Comparison of ENCODE assay signal across 8 cellular contexts in genomic region chr1:155192346-155193274, GRCh38. TPM values are rescaled to one million over a fixed set of nuclear protein-coding genes. Genes with fewer than 3 reads are reported as not detected.
DNase-seq lines count a peak whose midpoint lies in the region; ATAC-seq and TF ChIP-seq lines count a peak whose summit lies in the region.

No MANE protein-coding gene starts in this region.

- peaks cover 15% of the 10 kb centered on the region; the same call in 1 of the 2 replicates for H3K4me1 ChIP-seq in MM.1S (ENCODE audit: low read length)
- H3K4me1 ChIP-seq in gastroesophageal sphincter, result peaks cover 0 to 55% (median 17%) of the 10 kb centered on the region in 3 donors
- H3K4me1 ChIP-seq in trophoblast cell (ENCODE audit: control insufficient read depth in 1 of 2, insufficient read depth in 2 of 2, low read length in 2 of 2), result peaks cover 7 to 15% of the 10 kb centered on the region in 2 experiments

- no peaks in the 10 kb centered on the region for H3K27me3 Mint-ChIP-seq in CD4-positive, alpha-beta T cell
- no peaks in the 10 kb centered on the region for H3K27me3 Mint-ChIP-seq in activated CD4-positive, alpha-beta T cell treated with anti-CD3 and anti-CD28 coated beads, Interleukin-2, amount 10 ng/mL, durations not matched to agents 7 days and 5 days

- peak overlapping the region; percentile 86 for H4K91ac ChIP-seq in trophoblast cell (ENCODE audit: low read depth, low read length)

- no peaks in the 10 kb centered on the region for H3F3A ChIP-seq in MM.1S (ENCODE audit: insufficient read depth, low read length)

- no peaks in the 10 kb centered on the region for H4K20me1 ChIP-seq in MM.1S (ENCODE audit: insufficient read depth, low read length)

- H3K36me3 ChIP-seq in MM.1S (replicated peaks; ENCODE audit: insufficient read depth, low read length) (no peaks in the 10 kb centered on the region), gastroesophageal sphincter (peaks cover 0 to 11% of the 10 kb centered on the region in 2 donors), trophoblast cell (ENCODE audit: control insufficient read depth in 1 of 2, insufficient read depth in 2 of 2, low read length in 2 of 2) (peaks cover 10 to 13% of the 10 kb centered on the region in 2 experiments)

- H3K9ac ChIP-seq in MM.1S (ENCODE audit: low read length), result peak overlapping the region; percentile 31; the same call in 1 of the 2 replicates
- H3K9ac ChIP-seq in trophoblast cell (ENCODE audit: low read length), result no peak overlapping the region

- peak overlapping the region; percentile 60 for H2BK12ac ChIP-seq in trophoblast cell (ENCODE audit: low read length)

- no peaks in the 10 kb centered on the region for H3K79me2 ChIP-seq in MM.1S (ENCODE audit: low read length)
- H3K79me2 ChIP-seq in trophoblast cell (ENCODE audit: control insufficient read depth, insufficient read depth, low read length, poor library complexity), result peaks cover 2% of the 10 kb centered on the region

- peak overlapping the region; percentile 21 for H3K27ac ChIP-seq in CD4-positive, alpha-beta T cell (ENCODE audit: low read depth, low read length)
- no peak overlapping the region for H3K27ac ChIP-seq in MM.1S (ENCODE audit: low read length)
- peak overlapping the region; percentile 78 to 94 (median 92) for H3K27ac ChIP-seq in gastroesophageal sphincter
- H3K27ac ChIP-seq in trophoblast cell (ENCODE audit: low read depth, low read length), result no peak overlapping the region

- peak; percentile 11 for ATAC-seq in CD4-positive, alpha-beta T cell (ENCODE audit: poor library complexity)
- peak; percentile 2 for ATAC-seq in gastroesophageal sphincter
- ATAC-seq in HG03571 (IDR thresholded peaks at IDR 0.05; ENCODE audit: unreplicated experiment), result no peak
- ATAC-seq in GM19324 (IDR thresholded peaks at IDR 0.05; ENCODE audit: low FRiP score, unreplicated experiment), result no peak

- no peaks in the 10 kb centered on the region for H3K9me3 ChIP-seq in CD4-positive, alpha-beta T cell (ENCODE audit: control insufficient read depth, low read length)
- H3K9me3 ChIP-seq in MM.1S (replicated peaks; ENCODE audit: insufficient read depth, low read length) (no peaks in the 10 kb centered on the region), gastroesophageal sphincter (no peaks in the 10 kb centered on the region), trophoblast cell (ENCODE audit: insufficient read depth, low read depth, low read length) (peaks cover 2% of the 10 kb centered on the region)

- peaks cover 5% of the 10 kb centered on the region for H3K36me3 Mint-ChIP-seq in CD4-positive, alpha-beta T cell (ENCODE audit: low read depth)
- peaks cover 5% of the 10 kb centered on the region for H3K36me3 Mint-ChIP-seq in activated CD4-positive, alpha-beta T cell treated with anti-CD3 and anti-CD28 coated beads, Interleukin-2, amount 10 ng/mL, durations not matched to agents 7 days and 5 days (ENCODE audit: low read depth)

- H3K79me1 ChIP-seq in trophoblast cell (ENCODE audit: low read length), result peaks cover 13% of the 10 kb centered on the region

- TF ChIP-seq EP300 in gastroesophageal sphincter (IDR thresholded peaks at IDR 0.05), result no peak

- intact Hi-C loops in CD4-positive, alpha-beta T cell (cut with DNase I, micrococcal nuclease), result loop anchor here (1.0 to 5.0 kb wide), 3 partner anchors 17 to 585 kb away; partner anchors contain the start of gene ADAR (in 1 of the 2)

- H3K4ac ChIP-seq in trophoblast cell (ENCODE audit: low read depth, low read length), result peak overlapping the region; percentile 61

- H2AFZ ChIP-seq in MM.1S (ENCODE audit: low read length) (peak overlapping the region; percentile 94), trophoblast cell (ENCODE audit: insufficient read depth, low read length, poor library complexity) (peak overlapping the region; percentile 82)

- CTCF ChIA-PET in CD4-positive, alpha-beta T cell (lab: Charles Lee), result interaction anchor here (0.8 to 3.6 kb wide), 12 partner anchors 11 to 131 kb away, joined by 3 to 34 read pairs (median 8); partner anchors contain the start of genes KRTCAP2, MTX1 and TRIM46
- CTCF ChIA-PET in activated CD4-positive, alpha-beta T cell treated with anti-CD3 and anti-CD28 coated beads, Interleukin-2, amount 10 ng/mL, durations not matched to agents 7 days and 5 days (lab: Charles Lee), result interaction anchor here (1.1 to 3.7 kb wide), 17 partner anchors 8 to 175 kb away, joined by 3 to 52 read pairs (median 7); partner anchors contain the start of genes KRTCAP2, MTX1, THBS3 and TRIM46

- H3K4me3 Mint-ChIP-seq in CD4-positive, alpha-beta T cell, result peak overlapping the region; percentile 96
- peak overlapping the region; percentile 74 for H3K4me3 Mint-ChIP-seq in activated CD4-positive, alpha-beta T cell treated with anti-CD3 and anti-CD28 coated beads, Interleukin-2, amount 10 ng/mL, durations not matched to agents 7 days and 5 days

- H3K27me3 ChIP-seq in CD4-positive, alpha-beta T cell (ENCODE audit: control insufficient read depth, insufficient read depth, low read length), result no peaks in the 10 kb centered on the region
- H3K27me3 ChIP-seq in MM.1S (replicated peaks; ENCODE audit: insufficient read depth, low read length) (peaks cover 59% of the 10 kb centered on the region), gastroesophageal sphincter (no peaks in the 10 kb centered on the region), trophoblast cell (ENCODE audit: insufficient read depth, low read length) (no peaks in the 10 kb centered on the region)

- H3K14ac ChIP-seq in trophoblast cell (ENCODE audit: low read length), result peak overlapping the region; percentile 75

- TF ChIP-seq POLR2A in gastroesophageal sphincter (IDR thresholded peaks at IDR 0.05), result no peak

- H4K8ac ChIP-seq in trophoblast cell (ENCODE audit: low read depth, low read length), result peak overlapping the region; percentile 89

- H2AK5ac ChIP-seq in trophoblast cell (ENCODE audit: low read length), result peak overlapping the region; percentile 58

- H3K4me2 ChIP-seq in MM.1S (ENCODE audit: low read depth, low read length) (peak overlapping the region; percentile 97), trophoblast cell (ENCODE audit: low read length) (peak overlapping the region; percentile 99)

- TF ChIP-seq CTCF in CD4-positive, alpha-beta T cell (IDR thresholded peaks at IDR 0.05), result no peak
- TF ChIP-seq CTCF in MM.1S (IDR thresholded peaks at IDR 0.05; ENCODE audit: low read length) (no peak), gastroesophageal sphincter (IDR thresholded peaks at IDR 0.05) (no peak)

- 71 to 100% methylated on average over 1 to 3 of the region's 20 CpGs for WGBS in gastroesophageal sphincter (ENCODE audit: low coverage in 1 of 2), 2 donors
- WGBS in trophoblast cell (ENCODE audit: extremely low coverage, insufficient coverage, insufficient read length), result no CpG with 5 or more reads among the region's 20 CpGs

- peak overlapping the region; percentile 67 for H2BK120ac ChIP-seq in trophoblast cell (ENCODE audit: insufficient read depth, low read length, poor library complexity)

- H3K27ac Mint-ChIP-seq in CD4-positive, alpha-beta T cell, result peak overlapping the region; percentile 96
- peak overlapping the region; percentile 96 for H3K27ac Mint-ChIP-seq in activated CD4-positive, alpha-beta T cell treated with anti-CD3 and anti-CD28 coated beads, Interleukin-2, amount 10 ng/mL, durations not matched to agents 7 days and 5 days

- H2BK5ac ChIP-seq in trophoblast cell (ENCODE audit: low read depth, low read length, poor library complexity), result peak overlapping the region; percentile 9

- DNase-seq in CD4-positive, alpha-beta T cell, result peak in 5 of 10 experiments; percentile 12 to 41 (median 21)
- no peak for DNase-seq in MM.1S
- peak; percentile 38 for DNase-seq in activated CD4-positive, alpha-beta T cell treated with anti-CD3 and anti-CD28 coated beads, Interleukin-2, amount 10 ng/mL, durations not matched to agents 7 days and 5 days
- no peak for DNase-seq in trophoblast cell
- DNase-seq in ecto neural progenitor cell (ENCODE audit: low spot score), result no peak

- H3K23ac ChIP-seq in trophoblast cell (ENCODE audit: low read length), result peak overlapping the region; percentile 17

- H4K12ac ChIP-seq in trophoblast cell (ENCODE audit: low read depth, low read length), result peak overlapping the region; percentile 79

- no peaks in the 10 kb centered on the region for H3K9me3 Mint-ChIP-seq in CD4-positive, alpha-beta T cell
- H3K9me3 Mint-ChIP-seq in activated CD4-positive, alpha-beta T cell treated with anti-CD3 and anti-CD28 coated beads, Interleukin-2, amount 10 ng/mL, durations not matched to agents 7 days and 5 days, result no peaks in the 10 kb centered on the region

- peak overlapping the region; percentile 85 for H3K18ac ChIP-seq in trophoblast cell (ENCODE audit: low read length)

- peaks cover 33% of the 10 kb centered on the region for H3K4me1 Mint-ChIP-seq in CD4-positive, alpha-beta T cell (ENCODE audit: low read depth)
- H3K4me1 Mint-ChIP-seq in activated CD4-positive, alpha-beta T cell treated with anti-CD3 and anti-CD28 coated beads, Interleukin-2, amount 10 ng/mL, durations not matched to agents 7 days and 5 days, result peaks cover 43% of the 10 kb centered on the region

- POLR2A ChIA-PET in CD4-positive, alpha-beta T cell (lab: Charles Lee), result interaction anchor here (0.9 to 3.6 kb wide), 12 partner anchors 14 to 237 kb away, joined by 3 to 31 read pairs (median 4); partner anchors contain the start of genes CLK2, KRTCAP2, MTX1 and PBXIP1
- POLR2A ChIA-PET in activated CD4-positive, alpha-beta T cell treated with anti-CD3 and anti-CD28 coated beads, Interleukin-2, amount 10 ng/mL, durations not matched to agents 7 days and 5 days (lab: Charles Lee), result interaction anchor here (0.9 kb wide), 1 partner anchor 14 kb away, joined by 5 read pairs; no protein-coding TSS in a partner anchor

- peak overlapping the region; percentile 61 for H3K4me3 ChIP-seq in MM.1S (ENCODE audit: low read length)
- H3K4me3 ChIP-seq in gastroesophageal sphincter, result peak overlapping the region; percentile 39 to 74
- H3K4me3 ChIP-seq in trophoblast cell (ENCODE audit: low read depth, low read length), result no peak overlapping the region

- no peaks in the 10 kb centered on the region for H3K9me2 ChIP-seq in MM.1S (replicated peaks; ENCODE audit: insufficient read depth, low read length)

RNA-seq across cellular contexts. Expression of gene THBS3, which starts 15.1 kb away (rescaled TPM):
- total RNA-seq in CD4-positive, alpha-beta T cell, result 10 to 100 TPM; 25.5 to 26.1 TPM
- 10 to 100 TPM; 21.2 to 23.6 TPM for total RNA-seq in activated CD4-positive, alpha-beta T cell treated with anti-CD3 and anti-CD28 coated beads, Interleukin-2, amount 10 ng/mL, durations not matched to agents 7 days and 5 days
- total RNA-seq in gastroesophageal sphincter, result 10 to 100 TPM; 17.9 to 25.6 (median 20.1) TPM
- 59.1 and 60.6 TPM in 2 replicates for polyA plus RNA-seq in trophoblast cell (2013)

RNA-seq across cellular contexts. Expression of gene MTX1, which starts 15.9 kb away (rescaled TPM):
- total RNA-seq in CD4-positive, alpha-beta T cell, result 10 to 100 TPM; 19.9 to 20.7 TPM
- total RNA-seq in activated CD4-positive, alpha-beta T cell treated with anti-CD3 and anti-CD28 coated beads, Interleukin-2, amount 10 ng/mL, durations not matched to agents 7 days and 5 days, result 10 to 100 TPM; 32.8 to 37.3 TPM
- total RNA-seq in gastroesophageal sphincter, result 10 to 100 TPM; 28.3 to 36.0 (median 32.6) TPM
- 39.6 and 40.4 TPM in 2 replicates for polyA plus RNA-seq in trophoblast cell (2013)

RNA-seq across cellular contexts. Expression of gene TRIM46, which starts 19.0 kb away (rescaled TPM):
- total RNA-seq in CD4-positive, alpha-beta T cell, result 1 to 10 TPM; 2.9 to 3.0 TPM
- total RNA-seq in activated CD4-positive, alpha-beta T cell treated with anti-CD3 and anti-CD28 coated beads, Interleukin-2, amount 10 ng/mL, durations not matched to agents 7 days and 5 days, result 10 to 100 TPM; 14.2 to 15.5 TPM
- 1 to 10 TPM in 1 of 4 donors, under 1 TPM in 2, not detected in 1; 0.35 to 1.9 (median 0.40) TPM for total RNA-seq in gastroesophageal sphincter
- 0.81 and 0.85 TPM in 2 replicates for polyA plus RNA-seq in trophoblast cell (2013)

RNA-seq across cellular contexts. Expression of gene KRTCAP2, which starts 19.5 kb away (rescaled TPM):
- 10 to 100 TPM; 77.8 TPM for total RNA-seq in CD4-positive, alpha-beta T cell
- 100 to 1,000 TPM; 183 to 308 TPM for total RNA-seq in activated CD4-positive, alpha-beta T cell treated with anti-CD3 and anti-CD28 coated beads, Interleukin-2, amount 10 ng/mL, durations not matched to agents 7 days and 5 days
- 100 to 1,000 TPM in 1 of 4 donors, 10 to 100 TPM in 3; 80.8 to 144 (median 92.3) TPM for total RNA-seq in gastroesophageal sphincter
- 237 TPM in 2 replicates for polyA plus RNA-seq in trophoblast cell (2013)

RNA-seq across cellular contexts. Expression of gene DPM3, which starts 52.3 kb away (rescaled TPM):
- total RNA-seq in CD4-positive, alpha-beta T cell, result 10 to 100 TPM; 17.6 to 20.5 TPM
- 10 to 100 TPM; 50.1 to 58.9 TPM for total RNA-seq in activated CD4-positive, alpha-beta T cell treated with anti-CD3 and anti-CD28 coated beads, Interleukin-2, amount 10 ng/mL, durations not matched to agents 7 days and 5 days
- 100 to 1,000 TPM in 2 of 4 donors, 10 to 100 TPM in 2; 57.9 to 128 (median 87.7) TPM for total RNA-seq in gastroesophageal sphincter
- 143 and 148 TPM in 2 replicates for polyA plus RNA-seq in trophoblast cell (2013)

Comparison
In these comparisons a context has a peak if more than half of its experiments do, and no peak if none do; other contexts are left out.
1. ATAC-seq: peak in CD4-positive, alpha-beta T cell (single experiment) and gastroesophageal sphincter (single experiment); none in HG03571 (single experiment) and GM19324 (single experiment).
2. H3K27ac ChIP-seq: peak in CD4-positive, alpha-beta T cell (single experiment) and gastroesophageal sphincter (4 of 4); none in MM.1S (single experiment) and trophoblast cell (single experiment).